ENCODE assay signal across 8 cellular contexts in the genomic region with DNA sequence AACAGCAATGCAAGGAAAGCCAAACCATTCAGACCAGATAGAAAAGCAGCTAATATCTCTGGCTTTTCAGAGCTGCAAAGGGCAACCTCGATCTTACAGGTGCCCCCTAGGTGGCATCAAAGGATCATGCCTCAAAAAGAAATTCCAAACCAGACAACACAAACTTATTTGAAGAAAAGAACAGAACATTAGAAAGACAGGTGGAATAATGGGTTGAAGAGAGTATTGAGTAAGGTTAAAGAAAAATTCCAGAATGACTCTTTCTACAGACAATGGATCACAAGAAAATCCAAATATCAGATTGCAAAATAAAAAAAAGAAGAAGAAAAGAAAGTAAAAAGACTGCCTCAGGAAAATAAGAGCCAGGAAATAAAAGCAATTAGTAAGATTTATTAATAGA.
DNase-seq lines count a peak whose midpoint lies in the region; ATAC-seq and TF ChIP-seq lines count a peak whose summit lies in the region.

No MANE protein-coding gene starts in this region.

- no peaks in the 10 kb centered on the region for H3K79me2 ChIP-seq in H9 (ENCODE audit: insufficient read depth, low read length)

- H4K5ac ChIP-seq in H9 (ENCODE audit: insufficient read length, low read depth, low read length), result no peak overlapping the region

- no peak overlapping the region for H4K91ac ChIP-seq in H9 (ENCODE audit: insufficient read length, low read depth, low read length)

- no peak overlapping the region for H2BK120ac ChIP-seq in H9 (ENCODE audit: low read depth, low read length, poor library complexity, severe bottlenecking)

- TF ChIP-seq CTCF in CD14-positive monocyte (IDR thresholded peaks at IDR 0.05), result peak; percentile 64
- TF ChIP-seq CTCF in H9 (conservative IDR thresholded peaks at IDR 0.05), result peak; percentile 85
- TF ChIP-seq CTCF in VCaP (conservative IDR thresholded peaks at IDR 0.05), result peak; percentile 96

- no peak overlapping the region for H2AFZ ChIP-seq in H9 (ENCODE audit: low read length)

- H3K18ac ChIP-seq in H9 (ENCODE audit: insufficient read length, low read depth, low read length), result no peak overlapping the region

- H3K23me2 ChIP-seq in H9 (ENCODE audit: insufficient read length, low read depth, low read length, poor library complexity, severe bottlenecking), result no peaks in the 10 kb centered on the region

- no peak overlapping the region for H3K56ac ChIP-seq in H9 (ENCODE audit: insufficient read length, low read depth, low read length)

- no peaks in the 10 kb centered on the region for H3K4me1 ChIP-seq in H9 (ENCODE audit: insufficient read depth, low read length)

- no peaks in the 10 kb centered on the region for H3K27me3 ChIP-seq in H9 (ENCODE audit: insufficient read depth, low read length)

- H2BK5ac ChIP-seq in H9 (ENCODE audit: insufficient read length, low read length), result no peak overlapping the region

- no peak overlapping the region for H3K23ac ChIP-seq in H9 (ENCODE audit: insufficient read length, low read depth, low read length)

- H3K27ac ChIP-seq in H9 (ENCODE audit: insufficient read length, low read depth, low read length) (no peak overlapping the region), VCaP (no peak overlapping the region)

- whole genome bisulfite sequencing in H9 (ENCODE audit: extremely low coverage, insufficient read length, low lambda C conversion rate), result no CpG with 5 or more reads among the region's 1 CpG

- ATAC-seq in HG03025 (IDR thresholded peaks at IDR 0.05; ENCODE audit: low FRiP score, unreplicated experiment) (no peak), HG03135 (IDR thresholded peaks at IDR 0.05; ENCODE audit: unreplicated experiment) (no peak)

- H2BK12ac ChIP-seq in H9 (ENCODE audit: insufficient read length, low read depth, low read length), result no peak overlapping the region

- H3T11ph ChIP-seq in H9 (ENCODE audit: low read length), result no peak overlapping the region

- intact Hi-C loops in CD14-positive monocyte (cut with micrococcal nuclease), result loop anchor here (10.0 kb wide), 1 partner anchor 600 kb away; no protein-coding TSS in a partner anchor

- no peak overlapping the region for H3K4ac ChIP-seq in H9 (ENCODE audit: low read depth, low read length)

- no peaks in the 10 kb centered on the region for H3K9me3 ChIP-seq in H9 (ENCODE audit: control insufficient read depth, low read depth, low read length)

- H2AK5ac ChIP-seq in H9 (ENCODE audit: insufficient read length, low read length), result no peak overlapping the region

- H3K36me3 Mint-ChIP-seq in CD14-positive monocyte (peaks cover 22 to 31% of the 10 kb centered on the region in 2 donors), H9 (ENCODE audit: insufficient read depth in 1 of 3, low read depth in 3 of 3) (peaks cover 0 to 4% (median 0%) of the 10 kb centered on the region in 3 experiments; a peak in 2 of 7 replicates)

- no peaks in the 10 kb centered on the region for H3K79me1 ChIP-seq in H9 (ENCODE audit: insufficient read depth, low read depth, low read length, poor library complexity, severe bottlenecking)

- H3K27me3 Mint-ChIP-seq in CD14-positive monocyte (ENCODE audit: low read depth in 3 of 3) (no peaks in the 10 kb centered on the region), H9 (ENCODE audit: low read depth) (no peaks in the 10 kb centered on the region)

- H3K14ac ChIP-seq in H9 (ENCODE audit: insufficient read depth, low read length), result no peak overlapping the region

- H3K9ac ChIP-seq in H9 (ENCODE audit: extremely low read depth, insufficient read length, low read length), result no peak overlapping the region

- no peak overlapping the region for H3K4me2 ChIP-seq in H9 (ENCODE audit: insufficient read depth, insufficient read length, low read length)

- H4K8ac ChIP-seq in H9 (replicated peaks; ENCODE audit: insufficient read length, low read depth, low read length), result no peak overlapping the region

- H3K9me3 Mint-ChIP-seq in CD14-positive monocyte (no peaks in the 10 kb centered on the region), H9 (no peaks in the 10 kb centered on the region)

- no peaks in the 10 kb centered on the region for H3K4me1 Mint-ChIP-seq in CD14-positive monocyte
- peaks cover 15 to 16% of the 10 kb centered on the region in 2 experiments for H3K4me1 Mint-ChIP-seq in H9

- H4K20me1 ChIP-seq in H9 (ENCODE audit: control insufficient read depth, insufficient read depth, insufficient read length), result no peaks in the 10 kb centered on the region

- DNase-seq in CD14-positive monocyte (ENCODE audit: low spot score), result no peak
- no peak for DNase-seq in H9
- peak; percentile 18 for DNase-seq in iris pigment epithelial cell (ENCODE audit: low read depth)
- no peak for DNase-seq in NCI-H2196 treated with DMSO at 0.1 percent for 48 hours (lab: John Stamatoyannopoulos, UW; ENCODE audit: unreplicated experiment)
- no peak for DNase-seq in NCI-H226

- H3K27ac Mint-ChIP-seq in CD14-positive monocyte (peak overlapping the region in 2 of 7 donors; percentile 5 to 7), H9 (no peak overlapping the region)

- H3K4me3 Mint-ChIP-seq in CD14-positive monocyte, result no peak overlapping the region
- no peak overlapping the region for H3K4me3 Mint-ChIP-seq in H9

- H2BK15ac ChIP-seq in H9 (ENCODE audit: low read depth, low read length), result no peak overlapping the region

- no peak overlapping the region for H2BK20ac ChIP-seq in H9 (ENCODE audit: low read depth, low read length, poor library complexity, severe bottlenecking)
